1 cellular context compared by ENCODE assay signal in the genomic region with DNA sequence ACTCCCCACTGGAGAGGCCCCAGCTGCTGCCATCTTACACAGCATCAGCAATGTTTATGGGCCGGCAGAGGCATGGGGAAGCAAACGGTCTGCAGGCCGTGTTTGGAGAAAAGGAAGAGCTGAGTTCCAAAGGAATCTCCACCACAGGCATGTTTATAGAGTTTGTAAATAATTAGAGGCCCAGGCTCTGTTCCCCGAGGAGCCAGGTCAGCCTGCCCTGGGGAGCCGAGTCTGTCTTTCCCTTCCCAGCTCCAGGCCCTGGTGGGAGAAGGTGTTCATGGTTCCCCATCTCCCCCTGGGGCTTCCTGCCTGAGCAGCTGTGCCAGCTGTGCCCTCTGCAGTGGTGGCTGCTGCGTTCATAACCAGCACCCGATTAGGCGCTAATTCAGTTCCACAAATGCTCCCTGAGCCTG.
TF ChIP-seq lines count a peak whose summit lies in the region.

No MANE protein-coding gene starts in this region.

TF ChIP-seq in HepG2, 621 proteins besides CTCF, POLR2A, EP300 and RAD21:
- TF ChIP-seq ZFP62 (CRISPR knock-in tag; IDR thresholded peaks at IDR 0.05) (no peak), CHCHD3 (CRISPR knock-in tag; IDR thresholded peaks at IDR 0.05) (no peak), RBM22 (optimal IDR thresholded peaks at IDR 0.05; ENCODE audit: low read length) (peak; percentile 53), AGO2 (optimal IDR thresholded peaks at IDR 0.05; ENCODE audit: low read depth, low read length) (peak; percentile 45)
- TF ChIP-seq, protein P1, sequence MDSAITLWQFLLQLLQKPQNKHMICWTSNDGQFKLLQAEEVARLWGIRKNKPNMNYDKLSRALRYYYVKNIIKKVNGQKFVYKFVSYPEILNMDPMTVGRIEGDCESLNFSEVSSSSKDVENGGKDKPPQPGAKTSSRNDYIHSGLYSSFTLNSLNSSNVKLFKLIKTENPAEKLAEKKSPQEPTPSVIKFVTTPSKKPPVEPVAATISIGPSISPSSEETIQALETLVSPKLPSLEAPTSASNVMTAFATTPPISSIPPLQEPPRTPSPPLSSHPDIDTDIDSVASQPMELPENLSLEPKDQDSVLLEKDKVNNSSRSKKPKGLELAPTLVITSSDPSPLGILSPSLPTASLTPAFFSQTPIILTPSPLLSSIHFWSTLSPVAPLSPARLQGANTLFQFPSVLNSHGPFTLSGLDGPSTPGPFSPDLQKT (CRISPR knock-in tag; IDR thresholded peaks at IDR 0.05; ENCODE audit: borderline replicate concordance): no peak
